31 cellular contexts compared by ENCODE assay signal in the genomic region with DNA sequence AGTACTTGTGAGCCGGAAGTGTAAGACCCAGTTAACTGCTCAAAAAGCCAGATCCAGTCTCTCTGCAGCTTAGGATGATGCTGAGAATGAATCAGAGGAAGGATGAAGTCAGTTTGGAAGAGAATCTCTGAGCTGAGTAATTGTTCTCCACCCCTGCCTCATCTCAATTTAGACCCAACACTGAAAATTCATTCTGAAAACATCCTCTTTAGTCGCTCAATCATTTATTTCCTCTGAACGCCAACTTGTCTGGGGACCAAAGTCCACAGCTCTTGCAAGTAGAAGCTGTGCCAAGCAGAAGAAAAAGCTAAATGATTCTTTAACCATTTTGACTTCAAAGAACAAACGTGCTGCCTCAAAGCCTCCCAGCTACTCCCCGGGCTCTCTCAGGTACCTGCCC.
DNase-seq lines count a peak whose midpoint lies in the region; ATAC-seq and TF ChIP-seq lines count a peak whose summit lies in the region.
"Had no signal": no experiment of that assay in that cellular context is flagged by ENCODE, and none has a peak within 500 bp of the region (broad histone marks: within the 10 kb centered on the region; RNA-seq: fewer than 3 reads in every experiment).

No MANE protein-coding gene starts in this region.

- intact Hi-C loops in heart right ventricle (cut with DNase I), result no loop called here
- intact Hi-C loops in right cardiac atrium (cut with DNase I), result no loop called here

- no peak overlapping the region for H2AFZ ChIP-seq in hepatocyte
- H2AFZ ChIP-seq: parathyroid adenoma had no signal

- no peaks in the 10 kb centered on the region for H3K9me2 ChIP-seq in hepatocyte (replicated peaks; ENCODE audit: insufficient read depth)

- TF ChIP-seq CTCF in heart right ventricle (IDR thresholded peaks at IDR 0.05), result no peak
- no peak for TF ChIP-seq CTCF in hepatocyte (IDR thresholded peaks at IDR 0.05; ENCODE audit: poor library complexity)

- DNase-seq in heart right ventricle (no peak), right cardiac atrium (no peak), hepatocyte (ENCODE audit: low spot score) (no peak), mucosa of gallbladder (ENCODE audit: low spot score) (peak; percentile 57), NCI-H1694 (lab: John Stamatoyannopoulos, UW) (no peak)
- DNase-seq in stimulated activated CD4-positive, alpha-beta T cell treated with anti-CD3 and anti-CD28 coated beads, Interleukin-2, amount 100 ng/mL, for 48 hours, result no peak
- no peak for DNase-seq in activated CD8-positive, alpha-beta memory T cell treated with anti-CD3 and anti-CD28 coated beads, Interleukin-2, amount 50 U/mL, for 48 hours
- DNase-seq: 8988T; activated CD4-positive, alpha-beta T cell treated with anti-CD3 and anti-CD28 coated beads, Interleukin-2, amount 10 ng/mL, durations not matched to agents 7 days and 5 days; activated naive CD4-positive, alpha-beta T cell treated with anti-CD3 and anti-CD28 coated beads for 36 hours; activated T-cell treated with anti-CD3 and anti-CD28 coated beads, Interleukin-2, amount 50 U/mL, for 72 hours; brain microvascular endothelial cell; effector CD4-positive, alpha-beta T cell; foreskin fibroblast; GOT3; heart left ventricle; midbrain; NCI-H1092 treated with DMSO at 0.1 percent for 48 hours; NCI-H187 treated with DMSO at 0.1 percent for 48 hours; NCI-H526 treated with DMSO at 0.1 percent for 48 hours; nephron progenitor cell; SHP77 treated with DMSO at 0.1 percent for 48 hours; stimulated activated CD4-positive, alpha-beta T cell treated with anti-CD3 and anti-CD28 coated beads, Interleukin-12 subunit alpha, Interleukin-12 subunit beta, amount 100 ng/mL, for 4 hours; stimulated activated CD4-positive, alpha-beta T cell treated with anti-CD3 and anti-CD28 coated beads, Interleukin-4, amount 100 ng/mL, for 24 hours; testis had no signal

- no peak overlapping the region for H3K27ac ChIP-seq in heart right ventricle
- H3K27ac ChIP-seq in right cardiac atrium (ENCODE audit: low read length), result no peak overlapping the region
- peak overlapping the region; percentile 62 for H3K27ac ChIP-seq in hepatocyte
- H3K27ac ChIP-seq: brain microvascular endothelial cell, epithelial cell of prostate, parathyroid adenoma, right atrium auricular region, testis had no signal

- H3K4me1 ChIP-seq in heart right ventricle (no peaks in the 10 kb centered on the region), right cardiac atrium (ENCODE audit: control insufficient read depth, insufficient read depth, low read length) (peaks cover 2% of the 10 kb centered on the region), hepatocyte (ENCODE audit: insufficient read depth) (peaks cover 10% of the 10 kb centered on the region)
- H3K4me1 ChIP-seq: parathyroid adenoma, right atrium auricular region, testis had no signal

- H3K79me2 ChIP-seq in hepatocyte, result no peaks in the 10 kb centered on the region
- H3K79me2 ChIP-seq: parathyroid adenoma had no signal

- peaks cover 0 to 11% (median 0%) of the 10 kb centered on the region in 7 donors for H3K27me3 ChIP-seq in heart right ventricle
- H3K27me3 ChIP-seq in right cardiac atrium (ENCODE audit: control insufficient read depth, insufficient read depth), result no peaks in the 10 kb centered on the region
- no peaks in the 10 kb centered on the region for H3K27me3 ChIP-seq in hepatocyte
- H3K27me3 ChIP-seq: brain microvascular endothelial cell, heart left ventricle, right atrium auricular region, testis had no signal

- H3K9me3 ChIP-seq in heart right ventricle, result no peaks in the 10 kb centered on the region
- H3K9me3 ChIP-seq in right cardiac atrium (ENCODE audit: control insufficient read depth, low read length), result no peaks in the 10 kb centered on the region
- H3K9me3 ChIP-seq in hepatocyte (ENCODE audit: low read depth), result no peaks in the 10 kb centered on the region
- H3K9me3 ChIP-seq: heart left ventricle, right atrium auricular region, testis had no signal

- ATAC-seq in heart right ventricle, result peak in 5 of 8 donors; percentile 31 to 71 (median 49)
- no peak for ATAC-seq in right cardiac atrium
- no peak for ATAC-seq in HG02623 (IDR thresholded peaks at IDR 0.05; ENCODE audit: unreplicated experiment)
- ATAC-seq: activated T-cell treated with anti-CD3 and anti-CD28 coated beads, Interleukin-2, amount 50 U/mL, for 72 hours; Panc1; stimulated activated memory B cell treated with anti-CD40 and anti-IgM and Interleukin-4, amounts not matched to agents 10 μg/mL and 1 μg/mL and 100 μg/mL, for 72 hours had no signal

- no peaks in the 10 kb centered on the region for H3K36me3 ChIP-seq in heart right ventricle
- H3K36me3 ChIP-seq in hepatocyte (replicated peaks; ENCODE audit: insufficient read depth, low read depth), result no peaks in the 10 kb centered on the region
- H3K36me3 ChIP-seq: brain microvascular endothelial cell, heart left ventricle, right atrium auricular region had no signal

- peak overlapping the region; percentile 26 for H3K4me2 ChIP-seq in hepatocyte

- 71 to 77% methylated on average over 5 of the region's 5 CpGs for WGBS in heart right ventricle, 2 donors
- WGBS in right cardiac atrium, result 55% methylated on average over 5 of the region's 5 CpGs
- 75% methylated on average over 5 of the region's 5 CpGs for WGBS in hepatocyte (ENCODE audit: low lambda C conversion rate, missing lambda C conversion rate)

- no peaks in the 10 kb centered on the region for H4K20me1 ChIP-seq in hepatocyte (ENCODE audit: insufficient read depth, poor library complexity, severe bottlenecking)

- H3K4me3 ChIP-seq in heart right ventricle (no peak overlapping the region), right cardiac atrium (ENCODE audit: low read length) (no peak overlapping the region), hepatocyte (no peak overlapping the region)
- H3K4me3 ChIP-seq: heart left ventricle, right atrium auricular region, testis had no signal

Comparison
In these comparisons a context has a peak if more than half of its experiments do, and no peak if none do; other contexts are left out.
1. ATAC-seq: peak in heart right ventricle (5 of 8); none in right cardiac atrium (0 of 2) and HG02623 (single experiment).